ENCODE assay signal across 25 cellular contexts in genomic region chr3:42957573-42957972, GRCh38. TPM values are rescaled to one million over a fixed set of nuclear protein-coding genes. Genes with fewer than 3 reads are reported as not detected.
A peak's percentile ranks its signal among the peaks of the same experiment; 100 is the strongest.
DNase-seq lines count a peak whose midpoint lies in the region; ATAC-seq, FAIRE-seq and TF ChIP-seq lines count a peak whose summit lies in the region.
"Had no signal": no experiment of that assay in that cellular context is flagged by ENCODE, and none has a peak within 500 bp of the region (broad histone marks: within the 10 kb centered on the region; RNA-seq: fewer than 3 reads in every experiment).

No MANE protein-coding gene starts in this region.

- intact Hi-C loops in HepG2 (cut with micrococcal nuclease; ENCODE audit: unreplicated experiment) = no loop called here
- intact Hi-C loops in right lobe of liver (cut with DNase I) = no loop called here
- intact Hi-C loops in psoas muscle (cut with DNase I) = loop anchor here in 1 of 2 donors (10.0 kb wide), 1 partner anchor 197 kb away; no protein-coding TSS in a partner anchor
- intact Hi-C loops in kidney (cut with DNase I) = loop anchor here (10.0 kb wide), 1 partner anchor 197 kb away; no protein-coding TSS in a partner anchor

- no TSS peak for BruUV-seq in HepG2 (replicated peaks; lab: Mats Ljungman, UMichigan)

- DNase-seq in HepG2 (ENCODE audit: low spot score) (no peak), right lobe of liver (no peak), fibroblast of pulmonary artery (ENCODE audit: low read depth) (no peak), psoas muscle (no peak), kidney (no peak), hippocampal formation (lab: John Stamatoyannopoulos, UW) (no peak), hepatocyte (ENCODE audit: low spot score) (no peak)
- DNase-seq: activated CD4-positive, alpha-beta T cell treated with anti-CD3 and anti-CD28 coated beads for 36 hours; activated CD8-positive, alpha-beta memory T cell treated with anti-CD3 and anti-CD28 coated beads, Interleukin-2, amount 10 ng/mL, durations not matched to agents 7 days and 5 days; C1 segment of cervical spinal cord; colonic mucosa; foreskin melanocyte; KBM-7; NCI-H1092; NCI-H2029 treated with DMSO at 0.1 percent for 48 hours; NCI-H446 treated with DMSO at 0.1 percent for 48 hours; pancreas; sigmoid colon had no signal

- H3K9me2 ChIP-seq in hepatocyte (replicated peaks; ENCODE audit: insufficient read depth) = no peaks in the 10 kb centered on the region

- in situ Hi-C loops in HepG2 (cut with HindIII; ENCODE audit: extremely low pct_ligation_motif_present, low pct_unique_long_range_greater_than_20kb) = loop anchor here (25.0 kb wide), 1 partner anchor 555 kb away; no protein-coding TSS in a partner anchor

- TF ChIP-seq EP300 in HepG2 (IDR thresholded peaks at IDR 0.05; ENCODE audit: low read depth in 2 of 2, low read length in 2 of 2) = no peak
- TF ChIP-seq EP300 in HepG2 (CRISPR knock-in tag; IDR thresholded peaks at IDR 0.05; ENCODE audit: borderline replicate concordance) = no peak

- TF ChIP-seq CTCF in HepG2 (CRISPR knock-in tag; IDR thresholded peaks at IDR 0.05) (no peak), right lobe of liver (IDR thresholded peaks at IDR 0.05) (peak in 1 of 4 donors; percentile 13), VCaP (conservative IDR thresholded peaks at IDR 0.05) (peak; percentile 55), fibroblast of pulmonary artery (IDR thresholded peaks at IDR 0.05; ENCODE audit: low read length, missing control alignments) (peak; percentile 3), psoas muscle (IDR thresholded peaks at IDR 0.05) (no peak), kidney (IDR thresholded peaks at IDR 0.05; ENCODE audit: borderline replicate concordance, extremely low read depth, insufficient read depth) (no peak), hepatocyte (IDR thresholded peaks at IDR 0.05; ENCODE audit: poor library complexity) (no peak)

- TF ChIP-seq RAD21 in HepG2 (CRISPR knock-in tag; IDR thresholded peaks at IDR 0.05) = no peak

- no peaks in the 10 kb centered on the region for H3K27me3 ChIP-seq in HepG2 (ENCODE audit: control insufficient read depth in 1 of 2, insufficient read depth in 2 of 2, low read length in 2 of 2)
- H3K27me3 ChIP-seq in right lobe of liver = no peaks in the 10 kb centered on the region
- H3K27me3 ChIP-seq in psoas muscle (ENCODE audit: insufficient read depth in 3 of 3, low read length in 2 of 3) = no peaks in the 10 kb centered on the region
- H3K27me3 ChIP-seq in hepatocyte = peaks cover 3% of the 10 kb centered on the region
- H3K27me3 ChIP-seq: colonic mucosa, pancreas, sigmoid colon, vagina had no signal

- H2AFZ ChIP-seq in HepG2 (ENCODE audit: low read length) = no peak overlapping the region
- no peak overlapping the region for H2AFZ ChIP-seq in hepatocyte

- CTCF ChIA-PET in HepG2 (lab: Yijun Ruan, JAX; ENCODE audit: low intra/inter-chr PET ratio, low total read pairs) = no interaction called here

- no peaks in the 10 kb centered on the region for H3K9me3 ChIP-seq in HepG2 (ENCODE audit: low read length)
- no peaks in the 10 kb centered on the region for H3K9me3 ChIP-seq in right lobe of liver
- no peaks in the 10 kb centered on the region for H3K9me3 ChIP-seq in psoas muscle
- H3K9me3 ChIP-seq in kidney (ENCODE audit: control insufficient read depth in 1 of 2, low read length in 2 of 2) = no peaks in the 10 kb centered on the region
- H3K9me3 ChIP-seq in hepatocyte (ENCODE audit: low read depth) = no peaks in the 10 kb centered on the region
- H3K9me3 ChIP-seq: colonic mucosa, pancreas, sigmoid colon, vagina had no signal

- no peaks in the 10 kb centered on the region for H3K36me3 ChIP-seq in HepG2 (replicated peaks in 1 of 2; ENCODE audit: control insufficient read depth in 1 of 2, insufficient read depth in 2 of 2, low read length in 2 of 2)
- H3K36me3 ChIP-seq in right lobe of liver = no peaks in the 10 kb centered on the region
- no peaks in the 10 kb centered on the region for H3K36me3 ChIP-seq in psoas muscle (ENCODE audit: insufficient read depth in 1 of 2, low read depth in 1 of 2)
- no peaks in the 10 kb centered on the region for H3K36me3 ChIP-seq in kidney (ENCODE audit: control insufficient read depth in 1 of 2, insufficient read depth in 2 of 2, low read length in 2 of 2)
- H3K36me3 ChIP-seq in hepatocyte (replicated peaks; ENCODE audit: insufficient read depth, low read depth) = no peaks in the 10 kb centered on the region
- H3K36me3 ChIP-seq: colonic mucosa, pancreas, sigmoid colon, vagina had no signal

- no peak overlapping the region for H3K27ac ChIP-seq in HepG2 (ENCODE audit: extremely low read length, insufficient read depth, low read length)
- no peak overlapping the region for H3K27ac ChIP-seq in right lobe of liver
- no peak overlapping the region for H3K27ac ChIP-seq in VCaP
- no peak overlapping the region for H3K27ac ChIP-seq in psoas muscle
- H3K27ac ChIP-seq in kidney (ENCODE audit: low read depth in 2 of 2, low read length in 2 of 2) = no peak overlapping the region
- H3K27ac ChIP-seq in hepatocyte = no peak overlapping the region
- H3K27ac ChIP-seq: colonic mucosa, pancreas, sigmoid colon, vagina had no signal

- WGBS in HepG2 (ENCODE audit: low lambda C conversion rate) = 1% methylated on average over 3 of the region's 3 CpGs
- WGBS in right lobe of liver (ENCODE audit: insufficient coverage, low coverage, low lambda C conversion rate, missing lambda C conversion rate) = 51% methylated on average over 3 of the region's 3 CpGs
- WGBS in psoas muscle, 3 donors = 74 to 80% (median 75%) methylated on average over 3 of the region's 3 CpGs
- WGBS in hepatocyte (ENCODE audit: low lambda C conversion rate, missing lambda C conversion rate) = 63% methylated on average over 3 of the region's 3 CpGs

- H3K4me1 ChIP-seq in HepG2 (ENCODE audit: insufficient read depth, low read length) (no peaks in the 10 kb centered on the region), right lobe of liver (no peaks in the 10 kb centered on the region), psoas muscle (no peaks in the 10 kb centered on the region), kidney (ENCODE audit: control insufficient read depth in 1 of 2, insufficient read depth in 1 of 2, low read depth in 1 of 2, low read length in 2 of 2) (no peaks in the 10 kb centered on the region), hepatocyte (ENCODE audit: insufficient read depth) (no peaks in the 10 kb centered on the region)
- H3K4me1 ChIP-seq: colonic mucosa, pancreas, vagina had no signal

- TF ChIP-seq POLR2A in HepG2 (IDR thresholded peaks at IDR 0.05; ENCODE audit: insufficient read depth in 1 of 2, low read depth in 2 of 2, low read length in 2 of 2) = no peak
- no peak for TF ChIP-seq POLR2A in right lobe of liver (IDR thresholded peaks at IDR 0.05)

- H3K4me3 ChIP-seq in HepG2 (replicated peaks in 1 of 3; ENCODE audit: insufficient read depth in 1 of 3, low read depth in 2 of 3, low read length in 3 of 3) (no peak overlapping the region), right lobe of liver (no peak overlapping the region), fibroblast of pulmonary artery (replicated peaks; ENCODE audit: low read depth, low read length) (no peak overlapping the region), psoas muscle (no peak overlapping the region), kidney (ENCODE audit: low read length in 2 of 2) (no peak overlapping the region), hepatocyte (no peak overlapping the region)
- H3K4me3 ChIP-seq: colonic mucosa, pancreas, sigmoid colon, vagina had no signal

- no peak for FAIRE-seq in HepG2 (lab: Jason Lieb, UNC)
- no peak for FAIRE-seq in kidney (lab: Jason Lieb, UNC)
- FAIRE-seq: keratinocyte had no signal

- POLR2A ChIA-PET in HepG2 (lab: Yijun Ruan, JAX) = no interaction called here

- H3K4me2 ChIP-seq in HepG2 (ENCODE audit: low read depth, low read length) (no peak overlapping the region), hepatocyte (no peak overlapping the region)

- ATAC-seq in HepG2 = no peak
- ATAC-seq in right lobe of liver = no peak
- no peak for ATAC-seq in psoas muscle
- ATAC-seq: activated CD4-positive, alpha-beta T cell treated with anti-CD3 and anti-CD28 coated beads for 36 hours; activated CD8-positive, alpha-beta memory T cell treated with anti-CD3 and anti-CD28 coated beads, Interleukin-2, amount 10 ng/mL, durations not matched to agents 7 days and 5 days; pancreas; stimulated activated effector memory CD8-positive, alpha-beta T cell treated with anti-CD3 and anti-CD28 coated beads, Interleukin-12 subunit alpha, Interleukin-12 subunit beta, amount 100 ng/mL, for 72 hours had no signal

- no peaks in the 10 kb centered on the region for H4K20me1 ChIP-seq in HepG2 (ENCODE audit: insufficient read depth, low read length)
- no peaks in the 10 kb centered on the region for H4K20me1 ChIP-seq in hepatocyte (ENCODE audit: insufficient read depth, poor library complexity, severe bottlenecking)

- H3K9ac ChIP-seq in HepG2 (ENCODE audit: insufficient read depth, low read depth, low read length) (no peak overlapping the region), kidney (ENCODE audit: low read length in 2 of 2) (no peak overlapping the region)

- no peaks in the 10 kb centered on the region for H3K79me2 ChIP-seq in HepG2 (ENCODE audit: insufficient read depth, low read length)
- no peaks in the 10 kb centered on the region for H3K79me2 ChIP-seq in hepatocyte

RNA-seq across cellular contexts. Expression of gene GASK1A, which starts 21.5 kb away (rescaled TPM):
- total RNA-seq in HepG2 (2016; rRNA removed; fragmentation: Illumina TruSeq; extraction: Trizol) = not detected in 2 replicates
- total RNA-seq in HepG2 (2016; cell fraction: cytosol; rRNA removed; fragmentation: Illumina TruSeq; extraction: Trizol; ENCODE audit: low read depth) = not detected in 2 replicates
- total RNA-seq in HepG2 (2016; cell fraction: insoluble cytoplasmic fraction; rRNA removed; fragmentation: Illumina TruSeq; extraction: Trizol) = not detected in 2 replicates
- total RNA-seq in HepG2 (2016; cell fraction: membrane; rRNA removed; fragmentation: Illumina TruSeq; extraction: Trizol) = not detected in 2 replicates
- not detected in 2 replicates for total RNA-seq in HepG2 (2016; cell fraction: nucleus; rRNA removed; fragmentation: Illumina TruSeq; extraction: Trizol)
- polyA plus RNA-seq in HepG2 (2011; rRNA removed) = not detected in 2 replicates
- not detected in 2 replicates for polyA plus RNA-seq in HepG2 (2011; cell fraction: cytosol; rRNA removed)
- polyA plus RNA-seq in HepG2 (2011; cell fraction: nucleus; rRNA removed) = not detected in 2 replicates
- not detected in 2 replicates for polyA plus RNA-seq in HepG2 (2012)
- polyA plus RNA-seq in HepG2 (2016; cell fraction: cytosol; fragmentation: Illumina TruSeq; extraction: Trizol; ENCODE audit: low read depth) = not detected in 2 replicates
- polyA plus RNA-seq in HepG2 (2016; cell fraction: insoluble cytoplasmic fraction; fragmentation: Illumina TruSeq; extraction: Trizol; ENCODE audit: low read depth) = not detected in 2 replicates
- not detected in 2 replicates for polyA plus RNA-seq in HepG2 (2016; cell fraction: membrane; fragmentation: Illumina TruSeq; extraction: Trizol; ENCODE audit: low read depth)
- not detected in 2 replicates for polyA plus RNA-seq in HepG2 (2016; cell fraction: nucleus; fragmentation: Illumina TruSeq; extraction: Trizol; ENCODE audit: insufficient read depth, low read depth)
- polyA minus RNA-seq in HepG2 (2011; rRNA and poly(A)+ RNA removed; ENCODE audit: low replicate concordance) = not detected in 2 replicates
- not detected in 2 replicates for polyA minus RNA-seq in HepG2 (2011; cell fraction: cytosol; rRNA and poly(A)+ RNA removed)
- not detected in 2 replicates for polyA minus RNA-seq in HepG2 (2011; cell fraction: nucleus; rRNA and poly(A)+ RNA removed)
- total RNA-seq in right lobe of liver = 10 to 100 TPM in 3 of 6 experiments, 1 to 10 TPM in 3; 5.5 to 17.5 (median 10.5) TPM
- 1 to 10 TPM; 1.5 to 3.7 (median 3.0) TPM for total RNA-seq in psoas muscle
- under 1 TPM; 0.40 to 0.62 (median 0.49) TPM for polyA plus RNA-seq in psoas muscle
- 7.3 TPM for total RNA-seq in kidney
- polyA plus RNA-seq in kidney (ENCODE audit: insufficient read depth, low read depth, low replicate concordance) = 2.3 TPM
- total RNA-seq in hepatocyte = 2.1 and 2.4 TPM in 2 replicates
- polyA plus RNA-seq in hepatocyte = 1.1 and 2.6 TPM in 2 replicates
- total RNA-seq: activated CD4-positive, alpha-beta T cell treated with anti-CD3 and anti-CD28 coated beads for 36 hours; activated CD8-positive, alpha-beta memory T cell treated with anti-CD3 and anti-CD28 coated beads, Interleukin-2, amount 10 ng/mL, durations not matched to agents 7 days and 5 days; G401; lung microvascular endothelial cell had no signal

RNA-seq across cellular contexts. Expression of gene ZNF662, which starts 51.6 kb away (rescaled TPM):
- total RNA-seq in HepG2 (2016; rRNA removed; fragmentation: Illumina TruSeq; extraction: Trizol) (not detected in 2 replicates), right lobe of liver (10 to 100 TPM in 1 of 6 experiments, 1 to 10 TPM in 5; 1.4 to 10.9 (median 3.3) TPM), psoas muscle (1 to 10 TPM; 1.4 to 3.5 (median 2.1) TPM), kidney (12.8 TPM), hepatocyte (0.07 TPM in 1 of 2 replicates, not detected in the other)
- total RNA-seq in HepG2 (2016; cell fraction: cytosol; rRNA removed; fragmentation: Illumina TruSeq; extraction: Trizol; ENCODE audit: low read depth) = not detected in 2 replicates
- 0.02 TPM in 1 of 2 replicates, not detected in the other for total RNA-seq in HepG2 (2016; cell fraction: insoluble cytoplasmic fraction; rRNA removed; fragmentation: Illumina TruSeq; extraction: Trizol)
- not detected in 2 replicates for total RNA-seq in HepG2 (2016; cell fraction: membrane; rRNA removed; fragmentation: Illumina TruSeq; extraction: Trizol)
- not detected in 2 replicates for total RNA-seq in HepG2 (2016; cell fraction: nucleus; rRNA removed; fragmentation: Illumina TruSeq; extraction: Trizol)
- polyA plus RNA-seq in HepG2 (2011; rRNA removed) (0.05 TPM in 1 of 2 replicates, not detected in the other), psoas muscle (under 1 TPM; 0.32 to 0.53 (median 0.37) TPM), kidney (ENCODE audit: insufficient read depth, low read depth, low replicate concordance) (4.9 TPM), hepatocyte (not detected in 2 replicates)
- not detected in 2 replicates for polyA plus RNA-seq in HepG2 (2011; cell fraction: cytosol; rRNA removed)
- not detected in 2 replicates for polyA plus RNA-seq in HepG2 (2011; cell fraction: nucleus; rRNA removed)
- polyA plus RNA-seq in HepG2 (2012) = not detected in 2 replicates
- not detected in 2 replicates for polyA plus RNA-seq in HepG2 (2016; cell fraction: cytosol; fragmentation: Illumina TruSeq; extraction: Trizol; ENCODE audit: low read depth)
- not detected in 2 replicates for polyA plus RNA-seq in HepG2 (2016; cell fraction: insoluble cytoplasmic fraction; fragmentation: Illumina TruSeq; extraction: Trizol; ENCODE audit: low read depth)
- polyA plus RNA-seq in HepG2 (2016; cell fraction: membrane; fragmentation: Illumina TruSeq; extraction: Trizol; ENCODE audit: low read depth) = not detected in 2 replicates
- not detected in 2 replicates for polyA plus RNA-seq in HepG2 (2016; cell fraction: nucleus; fragmentation: Illumina TruSeq; extraction: Trizol; ENCODE audit: insufficient read depth, low read depth)
- polyA minus RNA-seq in HepG2 (2011; rRNA and poly(A)+ RNA removed; ENCODE audit: low replicate concordance) = not detected in 2 replicates
- not detected in 2 replicates for polyA minus RNA-seq in HepG2 (2011; cell fraction: cytosol; rRNA and poly(A)+ RNA removed)
- polyA minus RNA-seq in HepG2 (2011; cell fraction: nucleus; rRNA and poly(A)+ RNA removed) = 0.26 and 0.50 TPM in 2 replicates
- total RNA-seq: A673, G401 had no signal

Comparison
In these comparisons a context has a peak if more than half of its experiments do, and no peak if none do; other contexts are left out.
1. CTCF ChIP-seq: peak in VCaP (single experiment) and fibroblast of pulmonary artery (single experiment); none in HepG2 (single experiment), psoas muscle (single experiment), kidney (single experiment) and hepatocyte (single experiment).